In the genomic region with DNA sequence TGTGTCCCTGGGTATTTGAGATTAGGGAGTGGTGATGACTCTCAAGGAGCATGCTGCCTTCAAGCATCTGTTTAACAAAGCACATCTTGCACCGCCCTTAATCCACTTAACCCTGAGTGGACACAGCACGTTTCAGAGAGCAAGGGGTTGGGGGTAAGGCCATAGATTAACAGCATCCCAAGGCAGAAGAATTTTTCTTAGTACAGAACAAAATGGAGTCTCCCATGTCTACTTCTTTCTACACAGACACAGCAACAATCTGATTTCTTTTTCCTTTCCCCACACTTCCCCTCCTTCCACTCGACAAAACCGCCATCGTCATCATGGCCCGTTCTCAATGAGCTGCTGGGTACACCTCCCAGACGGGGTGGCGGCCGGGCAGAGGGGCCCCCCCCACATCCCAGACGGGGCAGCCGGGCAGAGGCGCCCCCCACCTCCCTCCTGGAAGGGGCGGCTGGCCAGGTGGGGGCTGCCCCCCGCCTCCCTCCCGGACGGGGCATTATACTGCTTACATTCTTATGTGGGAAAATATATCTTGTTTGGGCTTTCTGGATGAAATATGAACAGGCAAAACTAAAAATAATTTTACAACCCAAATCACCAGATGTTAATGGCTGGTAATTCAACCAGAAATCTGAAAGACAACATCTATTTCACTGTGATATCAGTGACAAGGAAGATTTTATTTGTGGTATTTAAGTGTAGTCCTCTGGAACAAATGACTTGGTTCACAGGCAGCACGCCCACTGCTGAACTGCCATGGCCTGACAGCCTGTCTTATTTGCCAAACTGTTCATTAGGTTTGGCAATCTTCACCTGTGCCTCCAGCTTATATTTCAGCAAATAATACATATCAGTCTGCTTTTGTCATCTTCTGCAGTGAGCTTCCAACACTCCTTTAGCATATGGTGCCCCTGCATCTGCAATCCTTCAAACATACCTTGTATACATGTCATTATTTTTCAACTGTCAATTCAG, we compare ENCODE assay signal across 12 cellular contexts. TPM values are rescaled to one million over a fixed set of nuclear protein-coding genes. Genes with fewer than 3 reads are reported as not detected.
A peak's percentile ranks its signal among the peaks of the same experiment; 100 is the strongest.
DNase-seq lines count a peak whose midpoint lies in the region; ATAC-seq, FAIRE-seq and TF ChIP-seq lines count a peak whose summit lies in the region.
"Not testable (repeated sequence)": the region's sequence is repeated elsewhere in the genome, so short reads cannot be mapped to it uniquely, and the experiment has no call there.
"Had no signal": no experiment of that assay in that cellular context is flagged by ENCODE, and none has a peak within 500 bp of the region (broad histone marks: within the 10 kb centered on the region; RNA-seq: fewer than 3 reads in every experiment).

No MANE protein-coding gene starts in this region.

- not testable (repeated sequence) for H3K79me2 ChIP-seq in K562 (ENCODE audit: control insufficient read depth, insufficient read depth, low read length); osteoblast (ENCODE audit: insufficient read depth, low read length)

- not testable (repeated sequence) for H3K27me3 Mint-ChIP-seq in glutamatergic neuron (ENCODE audit: unreplicated experiment)

- DNase-seq in NCI-H524 treated with DMSO at 0.1 percent for 48 hours (lab: John Stamatoyannopoulos, UW) = peak; percentile 0
- not testable (repeated sequence) for DNase-seq in K562 (ENCODE audit: extremely low read depth in 1 of 4, low spot score in 3 of 4); left ventricle myocardium superior; substantia nigra (lab: John Stamatoyannopoulos, UW)
- peak; percentile 40 for DNase-seq in glutamatergic neuron
- DNase-seq in osteoblast (ENCODE audit: insufficient read length, low spot score, missing footprints) = peak; percentile 30

- TF ChIP-seq POLR2A in K562 (conservative IDR thresholded peaks at IDR 0.05) = 0 out of 2 replicates have a peak, but pooled peaks have one; percentile 25

- in situ Hi-C loops in K562 (cut with MboI) = not testable (repeated sequence)

- H3K27me3 ChIP-seq in K562 (ENCODE audit: control insufficient read depth in 2 of 2, insufficient read depth in 2 of 2, low read length in 2 of 2); osteoblast (ENCODE audit: insufficient read depth, low read length): not testable (repeated sequence)

- H3K27ac ChIP-seq in C4-2B = peak overlapping the region; percentile 90
- not testable (repeated sequence) for H3K27ac ChIP-seq in K562 (ENCODE audit: extremely low read depth, low read depth, low read length); osteoblast (ENCODE audit: low read depth, low read length)
- H3K27ac ChIP-seq in substantia nigra (ENCODE audit: low read depth, low read length, poor library complexity, severe bottlenecking) = peak overlapping the region; percentile 11

- H3K4me1 ChIP-seq in K562 (replicated peaks in 1 of 2; ENCODE audit: control insufficient read depth in 2 of 2, insufficient read depth in 2 of 2, low read length in 2 of 2) = peaks cover 8 to 15% of the 10 kb centered on the region in 2 experiments
- H3K4me1 ChIP-seq in osteoblast (ENCODE audit: insufficient read depth, low read length) = not testable (repeated sequence)

- FAIRE-seq in K562 (lab: Jason Lieb, UNC) = not testable (repeated sequence)

- POLR2A ChIA-PET in K562 (lab: Yijun Ruan, JAX) = interaction anchor here (1.0 to 1.3 kb wide), 2 partner anchors 14 to 22 kb away, joined by 3 to 4 read pairs; no protein-coding TSS in a partner anchor

- CTCF ChIA-PET in K562 (lab: Yijun Ruan, JAX; ENCODE audit: low intra/inter-chr PET ratio) = interaction anchor here (0.6 kb wide), 1 partner anchor 54 kb away, joined by 3 read pairs; no protein-coding TSS in a partner anchor

- not testable (repeated sequence) for TF ChIP-seq EP300 in K562 (IDR thresholded peaks at IDR 0.05; ENCODE audit: low read length)

- not testable (repeated sequence) for H3K4me3 ChIP-seq in K562; osteoblast (ENCODE audit: insufficient read depth, low read length)

- not testable (repeated sequence) for H3K9me3 ChIP-seq in K562 (replicated peaks; ENCODE audit: control insufficient read depth, insufficient read depth, low read depth, low read length); osteoblast (ENCODE audit: low read depth, low read length)

- H3K36me3 ChIP-seq in K562 (ENCODE audit: control insufficient read depth, insufficient read depth, low read length) = peaks cover 62% of the 10 kb centered on the region
- H3K36me3 ChIP-seq in osteoblast (ENCODE audit: insufficient read depth, low read length) = peaks cover 44% of the 10 kb centered on the region

- H3K4me2 ChIP-seq in K562 (ENCODE audit: insufficient read depth, low read length); osteoblast (ENCODE audit: insufficient read depth, low read length): not testable (repeated sequence)

- intact Hi-C loops in K562 (cut with micrococcal nuclease); left ventricle myocardium superior (cut with micrococcal nuclease): not testable (repeated sequence)

- not testable (repeated sequence) for H3K9me1 ChIP-seq in K562 (ENCODE audit: control insufficient read depth, insufficient read depth, low read length)

- BruUV-seq in K562 (replicated peaks; lab: Mats Ljungman, UMichigan) = not testable (repeated sequence)

- H3K36me3 Mint-ChIP-seq in glutamatergic neuron (ENCODE audit: unreplicated experiment) = not testable (repeated sequence)

- not testable (repeated sequence) for H4K20me1 ChIP-seq in K562 (replicated peaks; ENCODE audit: control insufficient read depth, insufficient read depth, low read length); osteoblast (ENCODE audit: insufficient read depth, low read length)

- H3K4me1 Mint-ChIP-seq in glutamatergic neuron (ENCODE audit: low read depth, unreplicated experiment) = not testable (repeated sequence)

- not testable (repeated sequence) for TF ChIP-seq RAD21 in K562 (CRISPR knock-in tag; conservative IDR thresholded peaks at IDR 0.05 in 1 of 2, IDR thresholded peaks at IDR 0.05 in 1 of 2)

- not testable (repeated sequence) for H3K9me3 Mint-ChIP-seq in glutamatergic neuron (ENCODE audit: unreplicated experiment)

- peak overlapping the region; percentile 97 for H3K27ac Mint-ChIP-seq in glutamatergic neuron (ENCODE audit: unreplicated experiment)

- TF ChIP-seq CTCF in C4-2B (conservative IDR thresholded peaks at IDR 0.05); K562 (IDR thresholded peaks at IDR 0.05 in 2 of 3, conservative IDR thresholded peaks at IDR 0.05 in 1 of 3; ENCODE audit: insufficient read depth in 2 of 3, low read depth in 1 of 3, low read length in 3 of 3); glutamatergic neuron (IDR thresholded peaks at IDR 0.05; ENCODE audit: partially characterized antibody, unreplicated experiment); osteoblast (IDR thresholded peaks at IDR 0.05; ENCODE audit: extremely low read depth, low read depth, low read length): not testable (repeated sequence)

- H3K9ac ChIP-seq in K562 (ENCODE audit: insufficient read depth in 1 of 2, low read depth in 2 of 2, low read length in 2 of 2) = not testable (repeated sequence)

- peak overlapping the region; percentile 61 for H3K4me3 Mint-ChIP-seq in glutamatergic neuron (ENCODE audit: unreplicated experiment)

- ATAC-seq in K562 = not testable (repeated sequence)
- peak; percentile 49 for ATAC-seq in left ventricle myocardium superior

- WGBS in K562 (ENCODE audit: insufficient coverage, low coverage, missing lambda C conversion rate) = 75% methylated on average over 7 of the region's 17 CpGs

- H2AFZ ChIP-seq in K562 (ENCODE audit: low read depth, low read length); osteoblast (ENCODE audit: low read length): not testable (repeated sequence)

RNA-seq across cellular contexts. Expression of gene AGAP5, which starts 17.6 kb away (rescaled TPM):
- total RNA-seq in K562 (2011; cell fraction: chromatin; rRNA removed; ENCODE audit: low replicate concordance) = 22.4 and 44.9 TPM in 2 replicates
- total RNA-seq in K562 (2011; cell fraction: nucleolus; rRNA removed) = 12.0 and 15.7 TPM in 2 replicates
- 23.0 and 30.7 TPM in 2 replicates for total RNA-seq in K562 (2011; cell fraction: nucleoplasm; rRNA removed)
- 1.2 and 3.5 TPM in 2 replicates for total RNA-seq in K562 (2014; rRNA removed)
- 3.7 and 5.3 TPM in 2 replicates for total RNA-seq in K562 (2014; rRNA removed; fragmentation: Illumina TruSeq; extraction: Trizol)
- 6.1 and 6.2 TPM in 2 replicates for total RNA-seq in K562 (2015; rRNA removed; fragmentation: Illumina TruSeq; extraction: Trizol)
- total RNA-seq in K562 (2021) = 5.1 and 5.6 TPM in 2 replicates
- polyA plus RNA-seq in K562 (2011; rRNA removed) = 7.5 and 10.1 TPM in 2 replicates
- 4.1 and 5.4 TPM in 2 replicates for polyA plus RNA-seq in K562 (2011; cell fraction: cytosol; rRNA removed)
- polyA plus RNA-seq in K562 (2011; cell fraction: nucleus; rRNA removed) = 35.9 and 45.0 TPM in 2 replicates
- 3.9 and 9.2 TPM in 2 replicates for polyA plus RNA-seq in K562 (2012)
- polyA plus RNA-seq in K562 (2014; fragmentation: Illumina TruSeq; extraction: Trizol) = 5.4 and 7.0 TPM in 2 replicates
- polyA plus RNA-seq in K562 (2014; fragmentation: Nextera tagmentation; extraction: Ambion mirVana) = under 1 TPM; 0.32 to 0.66 TPM
- 5.0 and 6.8 TPM in 2 replicates for polyA plus RNA-seq in K562 (2014; rRNA removed)
- polyA minus RNA-seq in K562 (2011; rRNA and poly(A)+ RNA removed) = 5.3 and 5.7 TPM in 2 replicates
- 1.2 and 2.4 TPM in 2 replicates for polyA minus RNA-seq in K562 (2011; cell fraction: cytosol; rRNA and poly(A)+ RNA removed)
- 4.8 and 9.8 TPM in 2 replicates for polyA minus RNA-seq in K562 (2011; cell fraction: nucleus; rRNA and poly(A)+ RNA removed)
- 10.9 TPM for total RNA-seq in glutamatergic neuron (ENCODE audit: unreplicated experiment)
- 3.2 TPM for total RNA-seq in left ventricle myocardium superior
- 3.5 and 4.0 TPM in 2 replicates for total RNA-seq in osteoblast

RNA-seq across cellular contexts. Expression of gene SEC24C, which starts 28.7 kb away (rescaled TPM):
- total RNA-seq in K562 (2011; cell fraction: chromatin; rRNA removed; ENCODE audit: low replicate concordance) = 185 and 253 TPM in 2 replicates
- 121 and 131 TPM in 2 replicates for total RNA-seq in K562 (2011; cell fraction: nucleolus; rRNA removed)
- 132 and 136 TPM in 2 replicates for total RNA-seq in K562 (2011; cell fraction: nucleoplasm; rRNA removed)
- 70.5 and 99.4 TPM in 2 replicates for total RNA-seq in K562 (2014; rRNA removed)
- 48.6 and 48.7 TPM in 2 replicates for total RNA-seq in K562 (2014; rRNA removed; fragmentation: Illumina TruSeq; extraction: Trizol)
- total RNA-seq in K562 (2015; rRNA removed; fragmentation: Illumina TruSeq; extraction: Trizol) = 55.5 and 59.4 TPM in 2 replicates
- 103 and 115 TPM in 2 replicates for total RNA-seq in K562 (2021)
- 97.4 and 150 TPM in 2 replicates for polyA plus RNA-seq in K562 (2011; rRNA removed)
- 116 and 140 TPM in 2 replicates for polyA plus RNA-seq in K562 (2011; cell fraction: cytosol; rRNA removed)
- polyA plus RNA-seq in K562 (2011; cell fraction: nucleus; rRNA removed) = 227 TPM in 2 replicates
- 94.4 and 137 TPM in 2 replicates for polyA plus RNA-seq in K562 (2012)
- 108 and 110 TPM in 2 replicates for polyA plus RNA-seq in K562 (2014; fragmentation: Illumina TruSeq; extraction: Trizol)
- polyA plus RNA-seq in K562 (2014; fragmentation: Nextera tagmentation; extraction: Ambion mirVana) = 10 to 100 TPM; 19.0 to 88.4 TPM
- polyA plus RNA-seq in K562 (2014; rRNA removed) = 64.7 and 68.8 TPM in 2 replicates
- polyA minus RNA-seq in K562 (2011; rRNA and poly(A)+ RNA removed) = 164 and 184 TPM in 2 replicates
- polyA minus RNA-seq in K562 (2011; cell fraction: cytosol; rRNA and poly(A)+ RNA removed) = 98.3 and 102 TPM in 2 replicates
- 40.7 and 54.6 TPM in 2 replicates for polyA minus RNA-seq in K562 (2011; cell fraction: nucleus; rRNA and poly(A)+ RNA removed)
- 91.1 TPM for total RNA-seq in glutamatergic neuron (ENCODE audit: unreplicated experiment)
- total RNA-seq in left ventricle myocardium superior = 50.5 TPM
- 28.3 and 28.6 TPM in 2 replicates for total RNA-seq in osteoblast

RNA-seq across cellular contexts. Expression of gene SYNPO2L, which starts 59.6 kb away (rescaled TPM):
- total RNA-seq in K562 (2011; cell fraction: chromatin; rRNA removed; ENCODE audit: low replicate concordance) = 0.09 TPM in 2 replicates
- total RNA-seq in K562 (2011; cell fraction: nucleolus; rRNA removed) = 0.17 TPM in 1 of 2 replicates, not detected in the other
- total RNA-seq in K562 (2011; cell fraction: nucleoplasm; rRNA removed) = 0.15 TPM in 1 of 2 replicates, not detected in the other
- total RNA-seq in K562 (2014; rRNA removed) = 0.04 TPM in 1 of 2 replicates, not detected in the other
- total RNA-seq in K562 (2014; rRNA removed; fragmentation: Illumina TruSeq; extraction: Trizol) = not detected in 2 replicates
- not detected in 2 replicates for total RNA-seq in K562 (2015; rRNA removed; fragmentation: Illumina TruSeq; extraction: Trizol)
- 0.07 TPM in 1 of 2 replicates, not detected in the other for total RNA-seq in K562 (2021)
- polyA plus RNA-seq in K562 (2011; rRNA removed) = 0.03 TPM in 1 of 2 replicates, not detected in the other
- not detected in 2 replicates for polyA plus RNA-seq in K562 (2011; cell fraction: cytosol; rRNA removed)
- polyA plus RNA-seq in K562 (2011; cell fraction: nucleus; rRNA removed) = not detected in 2 replicates
- 0.04 and 0.08 TPM in 2 replicates for polyA plus RNA-seq in K562 (2012)
- 0.03 and 0.07 TPM in 2 replicates for polyA plus RNA-seq in K562 (2014; fragmentation: Illumina TruSeq; extraction: Trizol)
- polyA plus RNA-seq in K562 (2014; fragmentation: Nextera tagmentation; extraction: Ambion mirVana) = not detected
- not detected in 2 replicates for polyA plus RNA-seq in K562 (2014; rRNA removed)
- polyA minus RNA-seq in K562 (2011; rRNA and poly(A)+ RNA removed) = not detected in 2 replicates
- not detected in 2 replicates for polyA minus RNA-seq in K562 (2011; cell fraction: cytosol; rRNA and poly(A)+ RNA removed)
- polyA minus RNA-seq in K562 (2011; cell fraction: nucleus; rRNA and poly(A)+ RNA removed) = not detected in 2 replicates
- total RNA-seq in glutamatergic neuron (ENCODE audit: unreplicated experiment) = 0.42 TPM
- total RNA-seq in left ventricle myocardium superior = 237 TPM
- total RNA-seq in osteoblast = under 0.01 TPM in 1 of 2 replicates, not detected in the other
- total RNA-seq: A172; CD4-positive, alpha-beta memory T cell; G401; H4; HepG2 had no signal
- polyA plus RNA-seq: CD4-positive, alpha-beta memory T cell; HepG2 had no signal

Comparison
In these comparisons a context has a peak if more than half of its experiments do, and no peak if none do; other contexts are left out.
1. RNA of gene SYNPO2L, which starts 59.6 kb away (total RNA-seq): 237 TPM in left ventricle myocardium superior (single experiment); 0.42 TPM in glutamatergic neuron (single experiment), 0.04 to 0.17 TPM in K562 and under 0.01 TPM in osteoblast; every median in the first group is over 100 times any median in the second.